ENCODE assay signal across 18 cellular contexts in the genomic region with DNA sequence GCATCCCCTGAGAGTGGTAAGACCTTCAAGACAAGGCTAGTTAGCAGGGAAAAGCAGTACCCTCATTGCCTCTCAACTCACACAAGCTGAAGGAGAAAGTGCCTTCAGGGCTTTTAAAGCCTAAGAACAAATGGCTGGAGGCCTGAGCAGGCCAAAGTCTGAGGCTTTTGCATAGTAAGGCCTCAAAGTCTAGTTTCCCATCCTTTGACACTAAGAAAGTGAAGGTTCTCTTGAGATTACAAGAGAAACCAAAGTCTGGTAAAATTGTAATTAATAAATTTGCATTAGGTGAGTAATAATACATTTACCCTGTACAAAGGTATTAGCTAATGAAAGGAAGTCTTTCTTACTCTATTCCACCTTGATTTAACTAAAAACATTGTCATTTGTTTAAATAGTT. TPM values are rescaled to one million over a fixed set of nuclear protein-coding genes. Genes with fewer than 3 reads are reported as not detected.
DNase-seq lines count a peak whose midpoint lies in the region; ATAC-seq lines count a peak whose summit lies in the region.
"Had no signal": no experiment of that assay in that cellular context is flagged by ENCODE, and none has a peak within 500 bp of the region (broad histone marks: within the 10 kb centered on the region; RNA-seq: fewer than 3 reads in every experiment).

No MANE protein-coding gene starts in this region.

- DNase-seq in SHP77 (lab: John Stamatoyannopoulos, UW) (no peak), left colon (no peak)
- DNase-seq: 8988T, C1 segment of cervical spinal cord, DMS 273 treated with DMSO at 0.1 percent for 48 hours, NCI-H1417 treated with DMSO at 0.1 percent for 48 hours, NCI-H2029 treated with DMSO at 0.1 percent for 48 hours, NCI-H524, PC-3, T-cell, T1000 had no signal

- ATAC-seq in GM18498 (IDR thresholded peaks at IDR 0.05; ENCODE audit: unreplicated experiment) (peak; percentile 60), GM19324 (IDR thresholded peaks at IDR 0.05; ENCODE audit: low FRiP score, unreplicated experiment) (peak; percentile 94), HG02678 (IDR thresholded peaks at IDR 0.05; ENCODE audit: unreplicated experiment) (peak; percentile 72), HG03135 (IDR thresholded peaks at IDR 0.05; ENCODE audit: unreplicated experiment) (peak; percentile 63), left colon (no peak), HG02623 (IDR thresholded peaks at IDR 0.05; ENCODE audit: unreplicated experiment) (no peak), HG03280 (IDR thresholded peaks at IDR 0.05; ENCODE audit: unreplicated experiment) (no peak)
- ATAC-seq: GM23338, PC-3, T-cell had no signal

- intact Hi-C loops in left colon (cut with DNase I, micrococcal nuclease): no loop called here

RNA-seq across cellular contexts. Expression of a gene that starts 47.0 kb away (rescaled TPM):
- 1 to 10 TPM; 3.8 to 4.3 TPM for total RNA-seq in left colon

Comparison
In these comparisons a context has a peak if more than half of its experiments do, and no peak if none do; other contexts are left out.
1. ATAC-seq: peak in GM18498 (single experiment), GM19324 (single experiment), HG02678 (single experiment) and HG03135 (single experiment); none in left colon (single experiment), HG02623 (single experiment) and HG03280 (single experiment).